Comparison of ENCODE assay signal across 22 cellular contexts in the genomic region with DNA sequence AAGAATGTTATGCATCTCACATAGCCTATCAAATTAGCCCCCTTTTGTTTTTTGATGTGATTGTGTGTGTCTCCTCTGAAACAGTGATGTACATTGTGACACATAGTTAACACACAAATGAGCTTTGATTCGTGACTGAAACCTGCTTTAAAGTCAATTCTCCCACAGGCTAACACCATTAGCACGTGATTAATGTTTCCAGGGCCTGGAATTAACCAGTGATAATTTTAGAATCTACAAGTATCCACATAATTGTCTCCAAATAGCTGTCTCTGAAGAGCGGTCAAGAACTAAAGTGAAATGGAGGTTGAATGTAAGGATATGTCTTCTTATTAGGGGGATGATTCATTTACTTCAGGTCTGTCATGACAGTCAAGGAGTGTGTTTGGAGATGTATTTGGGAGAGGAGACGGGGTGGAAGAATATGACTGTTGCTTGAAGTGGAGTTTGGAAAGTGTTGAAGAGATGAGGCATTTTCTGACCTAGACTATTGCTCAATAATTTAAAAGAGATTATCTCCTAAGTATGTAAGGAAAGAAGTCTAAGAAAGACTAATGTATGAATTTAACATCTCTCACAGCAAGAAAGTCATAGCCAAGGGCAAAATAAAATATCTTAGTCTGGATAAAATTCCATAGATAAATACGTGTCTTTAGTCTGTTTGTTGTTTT. TPM values are rescaled to one million over a fixed set of nuclear protein-coding genes. Genes with fewer than 3 reads are reported as not detected.
DNase-seq lines count a peak whose midpoint lies in the region; ATAC-seq and TF ChIP-seq lines count a peak whose summit lies in the region.
"Had no signal": no experiment of that assay in that cellular context is flagged by ENCODE, and none has a peak within 500 bp of the region (broad histone marks: within the 10 kb centered on the region; RNA-seq: fewer than 3 reads in every experiment).

No MANE protein-coding gene starts in this region.

- H2AFZ ChIP-seq in neural progenitor cell (replicated peaks): peak overlapping the region; percentile 21

- H3F3A ChIP-seq in neural progenitor cell (ENCODE audit: low read depth): no peaks in the 10 kb centered on the region

- H3K27ac Mint-ChIP-seq in activated naive CD8-positive, alpha-beta T cell: peak overlapping the region; percentile 2
- H3K27ac Mint-ChIP-seq in activated naive CD8-positive, alpha-beta T cell treated with anti-CD3 and anti-CD28 coated beads, Interleukin-2, amount 50 U/mL, for 24 hours: no peak overlapping the region
- H3K27ac Mint-ChIP-seq in endodermal cell (peak overlapping the region; percentile 10), neural progenitor cell (no peak overlapping the region)
- H3K27ac Mint-ChIP-seq: CD4-positive, alpha-beta memory T cell had no signal

- TF ChIP-seq CTCF in endodermal cell (conservative IDR thresholded peaks at IDR 0.05): no peak
- no peak for TF ChIP-seq CTCF in neural progenitor cell (IDR thresholded peaks at IDR 0.05)
- no peak for TF ChIP-seq CTCF in lower lobe of right lung (IDR thresholded peaks at IDR 0.05)

- H3K36me3 Mint-ChIP-seq in activated naive CD8-positive, alpha-beta T cell: no peaks in the 10 kb centered on the region
- peaks cover 13% of the 10 kb centered on the region for H3K36me3 Mint-ChIP-seq in activated naive CD8-positive, alpha-beta T cell treated with anti-CD3 and anti-CD28 coated beads, Interleukin-2, amount 50 U/mL, for 24 hours (ENCODE audit: low read depth)
- no peaks in the 10 kb centered on the region for H3K36me3 Mint-ChIP-seq in endodermal cell (ENCODE audit: low read depth)
- no peaks in the 10 kb centered on the region for H3K36me3 Mint-ChIP-seq in neural progenitor cell

- H3K4me1 Mint-ChIP-seq in activated naive CD8-positive, alpha-beta T cell (ENCODE audit: low read depth): peaks cover 25% of the 10 kb centered on the region
- H3K4me1 Mint-ChIP-seq in activated naive CD8-positive, alpha-beta T cell treated with anti-CD3 and anti-CD28 coated beads, Interleukin-2, amount 50 U/mL, for 24 hours: peaks cover 28% of the 10 kb centered on the region
- H3K4me1 Mint-ChIP-seq in endodermal cell: peaks cover 18% of the 10 kb centered on the region
- no peaks in the 10 kb centered on the region for H3K4me1 Mint-ChIP-seq in neural progenitor cell

- H3K36me3 ChIP-seq in endodermal cell (ENCODE audit: control insufficient read depth, insufficient read depth, low read length) (no peaks in the 10 kb centered on the region), neural progenitor cell (no peaks in the 10 kb centered on the region), lower lobe of right lung (no peaks in the 10 kb centered on the region)
- H3K36me3 ChIP-seq: BLaER1 had no signal

- H3K27ac ChIP-seq in endodermal cell (ENCODE audit: low read depth, low read length): no peak overlapping the region
- H3K27ac ChIP-seq in neural progenitor cell: no peak overlapping the region
- no peak overlapping the region for H3K27ac ChIP-seq in lower lobe of right lung
- H3K27ac ChIP-seq: 22Rv1, BLaER1 had no signal

- H3K79me2 ChIP-seq in neural progenitor cell (ENCODE audit: low read depth): no peaks in the 10 kb centered on the region

- H3K4me3 ChIP-seq in endodermal cell (ENCODE audit: low read length) (peak overlapping the region; percentile 67), neural progenitor cell (no peak overlapping the region), lower lobe of right lung (no peak overlapping the region)
- H3K4me3 ChIP-seq: BLaER1 had no signal

- H3K9me3 Mint-ChIP-seq in activated naive CD8-positive, alpha-beta T cell (ENCODE audit: low read depth): no peaks in the 10 kb centered on the region
- H3K9me3 Mint-ChIP-seq in activated naive CD8-positive, alpha-beta T cell treated with anti-CD3 and anti-CD28 coated beads, Interleukin-2, amount 50 U/mL, for 24 hours: peaks cover 16% of the 10 kb centered on the region
- H3K9me3 Mint-ChIP-seq in endodermal cell: peaks cover 13% of the 10 kb centered on the region
- no peaks in the 10 kb centered on the region for H3K9me3 Mint-ChIP-seq in neural progenitor cell

- no peaks in the 10 kb centered on the region for H3K27me3 ChIP-seq in endodermal cell (ENCODE audit: control insufficient read depth, insufficient read depth, low read length, poor library complexity, severe bottlenecking)
- no peaks in the 10 kb centered on the region for H3K27me3 ChIP-seq in neural progenitor cell
- H3K27me3 ChIP-seq in lower lobe of right lung (ENCODE audit: low read depth): no peaks in the 10 kb centered on the region
- H3K27me3 ChIP-seq: BLaER1 had no signal

- no peaks in the 10 kb centered on the region for H4K20me1 ChIP-seq in neural progenitor cell (ENCODE audit: low read depth)
- H4K20me1 ChIP-seq: BLaER1 had no signal

- H3K27me3 Mint-ChIP-seq in activated naive CD8-positive, alpha-beta T cell: no peaks in the 10 kb centered on the region
- H3K27me3 Mint-ChIP-seq in activated naive CD8-positive, alpha-beta T cell treated with anti-CD3 and anti-CD28 coated beads, Interleukin-2, amount 50 U/mL, for 24 hours: no peaks in the 10 kb centered on the region
- no peaks in the 10 kb centered on the region for H3K27me3 Mint-ChIP-seq in endodermal cell (ENCODE audit: insufficient read depth)
- H3K27me3 Mint-ChIP-seq in neural progenitor cell (ENCODE audit: insufficient read depth, low read depth): no peaks in the 10 kb centered on the region
- H3K27me3 Mint-ChIP-seq: CD4-positive, alpha-beta memory T cell had no signal

- ATAC-seq in activated naive CD8-positive, alpha-beta T cell treated with anti-CD3 and anti-CD28 coated beads, Interleukin-2, amount 50 U/mL, for 24 hours: no peak
- ATAC-seq in lower lobe of right lung: no peak
- ATAC-seq: Right ventricle myocardium inferior had no signal

- H3K4me1 ChIP-seq in endodermal cell (ENCODE audit: control insufficient read depth, insufficient read depth, low read length): peaks cover 15% of the 10 kb centered on the region
- no peaks in the 10 kb centered on the region for H3K4me1 ChIP-seq in neural progenitor cell
- H3K4me1 ChIP-seq in lower lobe of right lung: no peaks in the 10 kb centered on the region
- H3K4me1 ChIP-seq: Caco-2 had no signal

- intact Hi-C loops in lower lobe of right lung (cut with DNase I): no loop called here

- WGBS in endodermal cell (ENCODE audit: insufficient coverage in 1 of 2, insufficient read length in 1 of 2), 2 experiments: 71 to 83% methylated on average over 2 to 5 of the region's 5 CpGs

- H3K4me2 ChIP-seq in neural progenitor cell: no peak overlapping the region
- H3K4me2 ChIP-seq: BLaER1 had no signal

- H3K9ac ChIP-seq in endodermal cell (ENCODE audit: extremely low read depth, low read length, poor library complexity, severe bottlenecking) (no peak overlapping the region), neural progenitor cell (no peak overlapping the region)
- H3K9ac ChIP-seq: BLaER1 had no signal

- no peak overlapping the region for H3K4me3 Mint-ChIP-seq in activated naive CD8-positive, alpha-beta T cell
- H3K4me3 Mint-ChIP-seq in activated naive CD8-positive, alpha-beta T cell treated with anti-CD3 and anti-CD28 coated beads, Interleukin-2, amount 50 U/mL, for 24 hours: no peak overlapping the region
- no peak overlapping the region for H3K4me3 Mint-ChIP-seq in endodermal cell
- no peak overlapping the region for H3K4me3 Mint-ChIP-seq in neural progenitor cell
- H3K4me3 Mint-ChIP-seq: CD4-positive, alpha-beta memory T cell had no signal

- H3K9me3 ChIP-seq in endodermal cell (ENCODE audit: control insufficient read depth, low read length) (no peaks in the 10 kb centered on the region), neural progenitor cell (ENCODE audit: low read depth) (no peaks in the 10 kb centered on the region), lower lobe of right lung (no peaks in the 10 kb centered on the region)
- H3K9me3 ChIP-seq: Caco-2 had no signal

- DNase-seq in activated naive CD8-positive, alpha-beta T cell treated with anti-CD3 and anti-CD28 coated beads, Interleukin-2, amount 50 U/mL, for 24 hours: no peak
- peak; percentile 71 for DNase-seq in NCI-H82 (lab: John Stamatoyannopoulos, UW)
- no peak for DNase-seq in endodermal cell
- no peak for DNase-seq in neural progenitor cell (ENCODE audit: low spot score)
- DNase-seq in HuH-7.5 (ENCODE audit: low spot score): no peak
- DNase-seq in lower lobe of right lung: no peak
- DNase-seq in NCI-H446 treated with DMSO at 0.1 percent for 48 hours (lab: John Stamatoyannopoulos, UW): no peak
- DNase-seq: ACHN; Caco-2; CD4-positive, alpha-beta memory T cell; DND-41; KG1; NCI-H1092; NCI-H1436; NCI-H1930; NCI-H524; NCI-H774; OCI-M1 had no signal

RNA-seq across cellular contexts. Expression of a gene that starts 13.7 kb away (rescaled TPM):
- 10 to 100 TPM; 15.3 to 26.7 TPM for total RNA-seq in endodermal cell
- polyA plus RNA-seq in endodermal cell (2013, experiment 1 of 2): 9.0 TPM
- polyA plus RNA-seq in endodermal cell (2013, experiment 2 of 2): 10.0 TPM
- total RNA-seq in neural progenitor cell (ENCODE audit: low replicate concordance): 7.5 and 9.4 TPM in 2 replicates
- total RNA-seq in lower lobe of right lung: 63.0 TPM

Comparison
In these comparisons a context has a peak if more than half of its experiments do, and no peak if none do; other contexts are left out.
1. H3K27ac Mint-ChIP-seq: peak in activated naive CD8-positive, alpha-beta T cell (single experiment) and endodermal cell (single experiment); none in activated naive CD8-positive, alpha-beta T cell treated with anti-CD3 and anti-CD28 coated beads, Interleukin-2, amount 50 U/mL, for 24 hours (single experiment) and neural progenitor cell (single experiment).